1 cellular context compared by ENCODE assay signal in the genomic region with DNA sequence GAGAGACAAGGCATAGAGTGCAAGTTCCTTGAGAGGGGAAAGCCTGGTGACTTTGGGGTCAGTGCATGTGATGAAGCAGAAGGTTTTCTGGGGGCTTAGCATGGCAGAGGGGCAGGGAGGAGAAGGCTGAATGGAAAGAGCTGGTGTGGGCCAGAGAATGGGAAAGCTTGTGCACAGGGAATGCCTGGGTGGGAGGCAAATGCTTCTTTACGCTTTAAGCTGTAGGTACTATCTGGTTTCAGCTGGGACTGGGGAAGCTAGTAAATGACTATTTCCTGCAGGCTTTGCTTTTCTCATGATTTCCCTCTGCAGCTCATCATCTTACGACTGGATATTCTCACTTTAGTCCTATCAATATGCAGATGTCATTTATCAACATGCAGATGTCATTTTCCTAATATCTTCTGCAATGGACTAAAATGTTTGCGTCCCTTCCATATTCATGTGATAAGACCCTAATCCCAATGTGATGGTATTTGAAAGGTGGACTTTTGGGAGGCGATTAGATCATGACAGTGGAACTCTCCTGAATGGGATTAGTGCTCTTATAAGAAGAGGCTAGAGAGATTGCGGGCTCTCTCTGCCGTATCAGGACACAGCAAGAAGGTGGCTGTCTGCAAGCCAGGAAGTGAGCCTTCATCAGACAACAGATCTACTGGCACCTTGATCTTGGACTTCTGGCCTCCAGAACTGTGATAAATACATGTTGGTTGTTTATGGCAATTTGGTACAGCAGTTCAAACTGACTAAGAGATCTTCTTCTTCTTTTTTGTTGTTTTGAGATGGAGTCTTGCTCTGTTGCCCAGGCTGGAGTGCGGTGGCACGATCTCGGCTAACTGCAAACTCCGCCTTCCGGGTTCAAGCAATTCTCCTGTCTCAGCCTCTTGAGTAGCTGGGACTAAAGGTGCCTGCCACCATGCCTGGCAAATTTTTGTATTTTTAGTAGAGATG.
TF ChIP-seq lines count a peak whose summit lies in the region.

No MANE protein-coding gene starts in this region.

TF ChIP-seq in WTC11, 78 proteins besides CTCF, POLR2A, EP300 and RAD21:
- TF ChIP-seq, protein P1, sequence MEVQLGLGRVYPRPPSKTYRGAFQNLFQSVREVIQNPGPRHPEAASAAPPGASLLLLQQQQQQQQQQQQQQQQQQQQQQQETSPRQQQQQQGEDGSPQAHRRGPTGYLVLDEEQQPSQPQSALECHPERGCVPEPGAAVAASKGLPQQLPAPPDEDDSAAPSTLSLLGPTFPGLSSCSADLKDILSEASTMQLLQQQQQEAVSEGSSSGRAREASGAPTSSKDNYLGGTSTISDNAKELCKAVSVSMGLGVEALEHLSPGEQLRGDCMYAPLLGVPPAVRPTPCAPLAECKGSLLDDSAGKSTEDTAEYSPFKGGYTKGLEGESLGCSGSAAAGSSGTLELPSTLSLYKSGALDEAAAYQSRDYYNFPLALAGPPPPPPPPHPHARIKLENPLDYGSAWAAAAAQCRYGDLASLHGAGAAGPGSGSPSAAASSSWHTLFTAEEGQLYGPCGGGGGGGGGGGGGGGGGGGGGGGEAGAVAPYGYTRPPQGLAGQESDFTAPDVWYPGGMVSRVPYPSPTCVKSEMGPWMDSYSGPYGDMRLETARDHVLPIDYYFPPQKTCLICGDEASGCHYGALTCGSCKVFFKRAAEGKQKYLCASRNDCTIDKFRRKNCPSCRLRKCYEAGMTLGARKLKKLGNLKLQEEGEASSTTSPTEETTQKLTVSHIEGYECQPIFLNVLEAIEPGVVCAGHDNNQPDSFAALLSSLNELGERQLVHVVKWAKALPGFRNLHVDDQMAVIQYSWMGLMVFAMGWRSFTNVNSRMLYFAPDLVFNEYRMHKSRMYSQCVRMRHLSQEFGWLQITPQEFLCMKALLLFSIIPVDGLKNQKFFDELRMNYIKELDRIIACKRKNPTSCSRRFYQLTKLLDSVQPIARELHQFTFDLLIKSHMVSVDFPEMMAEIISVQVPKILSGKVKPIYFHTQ (CRISPR knock-in tag; IDR thresholded peaks at IDR 0.05), result no peak
- TF ChIP-seq, protein P2, sequence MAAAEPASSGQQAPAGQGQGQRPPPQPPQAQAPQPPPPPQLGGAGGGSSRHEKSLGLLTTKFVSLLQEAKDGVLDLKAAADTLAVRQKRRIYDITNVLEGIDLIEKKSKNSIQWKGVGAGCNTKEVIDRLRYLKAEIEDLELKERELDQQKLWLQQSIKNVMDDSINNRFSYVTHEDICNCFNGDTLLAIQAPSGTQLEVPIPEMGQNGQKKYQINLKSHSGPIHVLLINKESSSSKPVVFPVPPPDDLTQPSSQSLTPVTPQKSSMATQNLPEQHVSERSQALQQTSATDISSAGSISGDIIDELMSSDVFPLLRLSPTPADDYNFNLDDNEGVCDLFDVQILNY (CRISPR knock-in tag; IDR thresholded peaks at IDR 0.05), result no peak
- TF ChIP-seq TCF7 (CRISPR knock-in tag; IDR thresholded peaks at IDR 0.05; ENCODE audit: low read depth) (no peak), NFYB (CRISPR knock-in tag; conservative IDR thresholded peaks at IDR 0.05; ENCODE audit: low read depth) (no peak)
- TF ChIP-seq, protein P3, sequence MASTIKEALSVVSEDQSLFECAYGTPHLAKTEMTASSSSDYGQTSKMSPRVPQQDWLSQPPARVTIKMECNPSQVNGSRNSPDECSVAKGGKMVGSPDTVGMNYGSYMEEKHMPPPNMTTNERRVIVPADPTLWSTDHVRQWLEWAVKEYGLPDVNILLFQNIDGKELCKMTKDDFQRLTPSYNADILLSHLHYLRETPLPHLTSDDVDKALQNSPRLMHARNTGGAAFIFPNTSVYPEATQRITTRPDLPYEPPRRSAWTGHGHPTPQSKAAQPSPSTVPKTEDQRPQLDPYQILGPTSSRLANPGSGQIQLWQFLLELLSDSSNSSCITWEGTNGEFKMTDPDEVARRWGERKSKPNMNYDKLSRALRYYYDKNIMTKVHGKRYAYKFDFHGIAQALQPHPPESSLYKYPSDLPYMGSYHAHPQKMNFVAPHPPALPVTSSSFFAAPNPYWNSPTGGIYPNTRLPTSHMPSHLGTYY (CRISPR knock-in tag; IDR thresholded peaks at IDR 0.05), result no peak
TF ChIP-seq in WTC11: peak in this region for 0.
